In genomic region chr9:129888085-129888808, GRCh38 we compare ENCODE assay signal across 8 cellular contexts. TPM values are rescaled to one million over a fixed set of nuclear protein-coding genes. Genes with fewer than 3 reads are reported as not detected.
DNase-seq lines count a peak whose midpoint lies in the region; ATAC-seq and TF ChIP-seq lines count a peak whose summit lies in the region.

No MANE protein-coding gene starts in this region.

- H3K4me1 ChIP-seq in mucosa of rectum (ENCODE audit: control insufficient read depth in 2 of 2, insufficient read depth in 2 of 2, low read length in 2 of 2) (peaks cover 28 to 37% of the 10 kb centered on the region in 2 donors), stomach (peaks cover 46 to 95% (median 59%) of the 10 kb centered on the region in 4 donors)

- H3K27ac ChIP-seq in mucosa of rectum (ENCODE audit: low read depth in 2 of 2, low read length in 2 of 2), result peak overlapping the region; percentile 53 to 85
- peak overlapping the region; percentile 32 to 92 (median 85) for H3K27ac ChIP-seq in stomach

- peaks cover 4 to 5% of the 10 kb centered on the region in 2 donors for H3K36me3 ChIP-seq in mucosa of rectum (ENCODE audit: control insufficient read depth in 2 of 2, insufficient read depth in 2 of 2, low read length in 2 of 2)
- H3K36me3 ChIP-seq in stomach, result peaks cover 0 to 33% (median 18%) of the 10 kb centered on the region in 4 donors

- H3K9ac ChIP-seq in mucosa of rectum (ENCODE audit: low read depth in 1 of 2, low read length in 2 of 2), result peak overlapping the region in 1 of 2 donors; percentile 43

- peak; percentile 50 for ATAC-seq in HG02970 (IDR thresholded peaks at IDR 0.05; ENCODE audit: low FRiP score, unreplicated experiment)

- no peak for TF ChIP-seq CTCF in stomach (IDR thresholded peaks at IDR 0.05)
- TF ChIP-seq CTCF in Calu3 (IDR thresholded peaks at IDR 0.05; ENCODE audit: unreplicated experiment), result no peak

- no peak overlapping the region for H3K27ac Mint-ChIP-seq in Calu3 (ENCODE audit: unreplicated experiment)

- no peaks in the 10 kb centered on the region for H3K9me3 Mint-ChIP-seq in Calu3 (ENCODE audit: low read depth, unreplicated experiment)

- no peaks in the 10 kb centered on the region for H3K27me3 Mint-ChIP-seq in Calu3 (ENCODE audit: unreplicated experiment)

- H3K27me3 ChIP-seq in mucosa of rectum (ENCODE audit: control insufficient read depth in 2 of 2, insufficient read depth in 2 of 2, low read length in 2 of 2) (no peaks in the 10 kb centered on the region), stomach (no peaks in the 10 kb centered on the region)

- DNase-seq in SIG-M5 (lab: John Stamatoyannopoulos, UW) (peak; percentile 83), activated gamma-delta T cell treated with Interleukin-2 at 50 U/mL for 16 hours (peak; percentile 93), stomach (peak; percentile 62), Calu3 (no peak), COLO829 (ENCODE audit: low spot score) (no peak)

- WGBS in stomach, 5 donors, result 61 to 76% (median 72%) methylated on average over 26 of the region's 26 CpGs

- TF ChIP-seq EP300 in stomach (IDR thresholded peaks at IDR 0.05), result no peak

- H3K4me1 Mint-ChIP-seq in Calu3 (ENCODE audit: low read depth, unreplicated experiment), result peaks cover 12% of the 10 kb centered on the region

- intact Hi-C loops in stomach (cut with DNase I; ENCODE audit: low total_unique reads), result loop anchor here (10.0 kb wide), 1 partner anchor 157 kb away; the partner anchor contains the start of gene FNBP1
- intact Hi-C loops in Calu3 (cut with micrococcal nuclease; ENCODE audit: unreplicated experiment), result no loop called here

- no peak overlapping the region for H3K4me3 Mint-ChIP-seq in Calu3 (ENCODE audit: low read depth, unreplicated experiment)

- CTCF ChIA-PET in Calu3 (lab: Charles Lee), result no interaction called here

- H3K9me3 ChIP-seq in mucosa of rectum (ENCODE audit: control insufficient read depth in 2 of 2, low read length in 2 of 2) (no peaks in the 10 kb centered on the region), stomach (no peaks in the 10 kb centered on the region)

- H3K36me3 Mint-ChIP-seq in Calu3 (ENCODE audit: insufficient read depth, unreplicated experiment), result peaks cover 10% of the 10 kb centered on the region

- H3K4me3 ChIP-seq in mucosa of rectum (ENCODE audit: low read length in 2 of 2) (peak overlapping the region; percentile 35 to 84), stomach (peak overlapping the region; percentile 2 to 23 (median 13))

- no TSS peak for BruUV-seq in Calu3 (replicated peaks; lab: Mats Ljungman, UMichigan)

- TF ChIP-seq POLR2A in GM18526 (IDR thresholded peaks at IDR 0.05; ENCODE audit: extremely low read depth, insufficient read length), result peak; percentile 69
- no peak for TF ChIP-seq POLR2A in stomach (IDR thresholded peaks at IDR 0.05)

RNA-seq across cellular contexts. Expression of gene USP20, which starts 53.0 kb away (rescaled TPM):
- 10 to 100 TPM in 3 of 5 donors, 1 to 10 TPM in 2; 7.3 to 52.1 (median 16.9) TPM for total RNA-seq in stomach
- 10 to 100 TPM; 15.9 to 32.4 (median 17.3) TPM for polyA plus RNA-seq in stomach
- total RNA-seq in Calu3 (2022), result 11.3 and 14.9 TPM in 2 replicates

RNA-seq across cellular contexts. Expression of gene C9orf78, which starts 53.2 kb away (rescaled TPM):
- 10 to 100 TPM; 18.7 to 62.0 (median 31.7) TPM for total RNA-seq in stomach
- polyA plus RNA-seq in stomach, result 10 to 100 TPM; 54.5 to 67.5 (median 55.3) TPM
- 24.5 and 26.2 TPM in 2 replicates for total RNA-seq in Calu3 (2022)

Comparison
In these comparisons a context has a peak if more than half of its experiments do, and no peak if none do; other contexts are left out.
1. DNase-seq: peak in SIG-M5 (single experiment), activated gamma-delta T cell treated with Interleukin-2 at 50 U/mL for 16 hours (single experiment) and stomach (single experiment); none in Calu3 (single experiment) and COLO829 (single experiment).